ENCODE assay signal across 8 cellular contexts in the genomic region with DNA sequence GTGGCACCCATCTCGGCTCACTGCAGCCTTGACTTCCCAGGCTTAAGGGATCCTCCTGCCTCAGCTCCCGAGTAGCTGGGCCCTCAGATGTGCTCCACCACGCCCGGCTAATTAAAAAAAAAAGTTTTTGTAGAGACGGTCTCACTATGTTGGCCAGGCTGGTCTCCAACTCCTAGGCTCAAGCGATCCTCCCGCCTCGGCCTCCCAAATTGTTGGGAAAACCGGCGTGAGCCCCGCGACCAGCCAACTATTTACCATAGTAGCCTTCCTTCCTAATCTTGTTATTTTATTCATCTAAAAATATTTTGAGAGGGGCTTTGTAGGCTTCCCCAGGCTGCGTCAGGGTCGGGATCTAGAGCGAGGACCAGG. TPM values are rescaled to one million over a fixed set of nuclear protein-coding genes. Genes with fewer than 3 reads are reported as not detected.
DNase-seq lines count a peak whose midpoint lies in the region; ATAC-seq and TF ChIP-seq lines count a peak whose summit lies in the region.

No MANE protein-coding gene starts in this region.

- H3K27me3 ChIP-seq in H7 (ENCODE audit: control insufficient read depth, insufficient read depth, low read length) = no peaks in the 10 kb centered on the region

- peak overlapping the region; percentile 89 for H3K4me3 ChIP-seq in H7 (ENCODE audit: insufficient read depth, low read depth, low read length)
- peak overlapping the region; percentile 73 to 74 for H3K4me3 ChIP-seq in foreskin fibroblast (ENCODE audit: low read depth in 1 of 2, low read length in 2 of 2)
- peak overlapping the region; percentile 69 for H3K4me3 ChIP-seq in skeletal muscle cell (ENCODE audit: low read depth, low read length)

- DNase-seq in H7 (no peak), foreskin fibroblast (no peak), skeletal muscle cell (ENCODE audit: low read depth) (no peak), NCI-H1930 (lab: John Stamatoyannopoulos, UW) (no peak)
- no peak for DNase-seq in stimulated activated naive CD4-positive, alpha-beta T cell treated with Interleukin-2 at 50 U/mL for 16 hours (lab: John Stamatoyannopoulos, UW)

- H3K27ac ChIP-seq in VCaP = peak overlapping the region; percentile 97

- TF ChIP-seq CTCF in VCaP (conservative IDR thresholded peaks at IDR 0.05) (no peak), foreskin fibroblast (IDR thresholded peaks at IDR 0.05; ENCODE audit: low read depth, low read length) (no peak)

- no peak for ATAC-seq in HG03175 (IDR thresholded peaks at IDR 0.05; ENCODE audit: unreplicated experiment)
- no peak for ATAC-seq in GM18861 (IDR thresholded peaks at IDR 0.05; ENCODE audit: unreplicated experiment)

- H3K36me3 ChIP-seq in H7 (replicated peaks; ENCODE audit: control insufficient read depth, insufficient read depth, low read length) = no peaks in the 10 kb centered on the region

RNA-seq across cellular contexts. Expression of a gene that starts 25.4 kb away (rescaled TPM):
- total RNA-seq in H7 (2014; rRNA removed; shearing (Covaris generic)) = 50.9 and 68.9 TPM in 2 replicates

RNA-seq across cellular contexts. Expression of a gene that starts 54.1 kb away (rescaled TPM):
- not detected in 2 replicates for total RNA-seq in H7 (2014; rRNA removed; shearing (Covaris generic))
